10 cellular contexts compared by ENCODE assay signal in genomic region chr1:8860738-8861516, GRCh38. TPM values are rescaled to one million over a fixed set of nuclear protein-coding genes. Genes with fewer than 3 reads are reported as not detected.
A peak's percentile ranks its signal among the peaks of the same experiment; 100 is the strongest.
DNase-seq lines count a peak whose midpoint lies in the region; ATAC-seq and TF ChIP-seq lines count a peak whose summit lies in the region.
"Had no signal": no experiment of that assay in that cellular context is flagged by ENCODE, and none has a peak within 500 bp of the region (broad histone marks: within the 10 kb centered on the region; RNA-seq: fewer than 3 reads in every experiment).

No MANE protein-coding gene starts in this region.

- TF ChIP-seq CTCF in RWPE1 (conservative IDR thresholded peaks at IDR 0.05; ENCODE audit: low read depth): no peak
- no peak for TF ChIP-seq CTCF in dorsolateral prefrontal cortex (IDR thresholded peaks at IDR 0.05 in 54 of 56, conservative IDR thresholded peaks at IDR 0.05 in 2 of 56; ENCODE audit: low read depth in 1 of 56, partially characterized antibody in 56 of 56)

- peaks cover 15% of the 10 kb centered on the region for H3K4me1 Mint-ChIP-seq in activated naive CD4-positive, alpha-beta T cell treated with anti-CD3 and anti-CD28 coated beads, Interleukin-2, amount 50 U/mL, for 24 hours
- H3K4me1 Mint-ChIP-seq in immature natural killer cell: peaks cover 21 to 32% of the 10 kb centered on the region in 2 donors

- H3K9me3 ChIP-seq in subcutaneous abdominal adipose tissue (ENCODE audit: control insufficient read depth in 5 of 5, low read length in 5 of 5): no peaks in the 10 kb centered on the region

- intact Hi-C loops in dorsolateral prefrontal cortex (cut with DNase I): no loop called here

- H3K27me3 ChIP-seq in dorsolateral prefrontal cortex: no peaks in the 10 kb centered on the region
- H3K27me3 ChIP-seq in subcutaneous abdominal adipose tissue (ENCODE audit: control insufficient read depth in 5 of 5, insufficient read depth in 4 of 5, low read length in 5 of 5): no peaks in the 10 kb centered on the region

- H3K9me3 Mint-ChIP-seq in activated naive CD4-positive, alpha-beta T cell treated with anti-CD3 and anti-CD28 coated beads, Interleukin-2, amount 50 U/mL, for 24 hours: no peaks in the 10 kb centered on the region
- no peaks in the 10 kb centered on the region for H3K9me3 Mint-ChIP-seq in immature natural killer cell

- POLR2A ChIA-PET in RWPE1 (lab: Yijun Ruan, JAX; ENCODE audit: low non-redundant PET): interaction anchor here (0.6 to 0.8 kb wide), 2 partner anchors 13 to 265 kb away, joined by 3 to 12 read pairs; no protein-coding TSS in a partner anchor

- H3K4me1 ChIP-seq in subcutaneous abdominal adipose tissue (ENCODE audit: control insufficient read depth in 5 of 5, insufficient read depth in 5 of 5, low read length in 5 of 5): peaks cover 3 to 38% (median 31%) of the 10 kb centered on the region in 5 donors

- DNase-seq in activated naive CD4-positive, alpha-beta T cell (lab: John Stamatoyannopoulos, UW): no peak
- DNase-seq in RWPE1 (ENCODE audit: low spot score): no peak
- no peak for DNase-seq in dorsolateral prefrontal cortex
- DNase-seq in hippocampal formation (lab: John Stamatoyannopoulos, UW): no peak
- DNase-seq in immature natural killer cell: no peak
- DNase-seq: stimulated activated CD4-positive, alpha-beta T cell treated with anti-CD3 and anti-CD28 coated beads, Interleukin-15, amount 100 ng/mL, for 24 hours; T-helper 1 cell had no signal

- H3K36me3 ChIP-seq in subcutaneous abdominal adipose tissue (ENCODE audit: control insufficient read depth in 5 of 5, insufficient read depth in 5 of 5, low read length in 5 of 5): peaks cover 6 to 81% (median 67%) of the 10 kb centered on the region in 5 donors

- peak overlapping the region; percentile 55 for H3K27ac Mint-ChIP-seq in activated naive CD4-positive, alpha-beta T cell treated with anti-CD3 and anti-CD28 coated beads, Interleukin-2, amount 50 U/mL, for 24 hours
- H3K27ac Mint-ChIP-seq in immature natural killer cell: no peak overlapping the region

- H3K36me3 Mint-ChIP-seq in activated naive CD4-positive, alpha-beta T cell treated with anti-CD3 and anti-CD28 coated beads, Interleukin-2, amount 50 U/mL, for 24 hours: peaks cover 19% of the 10 kb centered on the region
- peaks cover 13 to 53% (median 14%) of the 10 kb centered on the region in 3 donors for H3K36me3 Mint-ChIP-seq in immature natural killer cell

- H3K9ac ChIP-seq in subcutaneous abdominal adipose tissue (ENCODE audit: low read length in 5 of 5): no peak overlapping the region

- H3K27ac ChIP-seq in RWPE1 (peak overlapping the region; percentile 68), dorsolateral prefrontal cortex (peak overlapping the region in 30 of 59 donors; percentile 0 to 69 (median 36)), subcutaneous abdominal adipose tissue (ENCODE audit: low read depth, low read length) (peak overlapping the region; percentile 18)

- H3K4me3 ChIP-seq in dorsolateral prefrontal cortex (no peak overlapping the region), subcutaneous abdominal adipose tissue (ENCODE audit: low read depth in 1 of 5, low read length in 5 of 5) (no peak overlapping the region)

- ATAC-seq in GM21528 (IDR thresholded peaks at IDR 0.05; ENCODE audit: low FRiP score, unreplicated experiment): no peak

- CTCF ChIA-PET in RWPE1 (lab: Yijun Ruan, JAX): interaction anchor here (0.6 to 1.2 kb wide), 3 partner anchors 13 to 171 kb away, joined by 3 to 6 read pairs (median 5); no protein-coding TSS in a partner anchor

- H3K27me3 Mint-ChIP-seq in activated naive CD4-positive, alpha-beta T cell treated with anti-CD3 and anti-CD28 coated beads, Interleukin-2, amount 50 U/mL, for 24 hours: no peaks in the 10 kb centered on the region
- peaks cover 0 to 1% (median 0%) of the 10 kb centered on the region in 3 donors for H3K27me3 Mint-ChIP-seq in immature natural killer cell (ENCODE audit: low read depth in 3 of 3)

- H3K4me3 Mint-ChIP-seq in activated naive CD4-positive, alpha-beta T cell treated with anti-CD3 and anti-CD28 coated beads, Interleukin-2, amount 50 U/mL, for 24 hours: peak overlapping the region; percentile 39
- no peak overlapping the region for H3K4me3 Mint-ChIP-seq in immature natural killer cell

RNA-seq across cellular contexts. Expression of gene ENO1, which starts 17.6 kb away (rescaled TPM):
- total RNA-seq in dorsolateral prefrontal cortex: 100 to 1,000 TPM; 469 to 938 (median 635) TPM
- polyA plus RNA-seq in immature natural killer cell: 100 to 1,000 TPM; 856 to 982 (median 955) TPM

RNA-seq across cellular contexts. Expression of gene RERE, which starts 43.5 kb away (rescaled TPM):
- total RNA-seq in dorsolateral prefrontal cortex: 100 to 1,000 TPM; 286 to 583 (median 367) TPM
- polyA plus RNA-seq in immature natural killer cell: 1 to 10 TPM; 3.8 to 5.9 (median 3.8) TPM

Comparison
In these comparisons a context has a peak if more than half of its experiments do, and no peak if none do; other contexts are left out.
1. H3K27ac ChIP-seq: peak in every context shown above with its lines; median percentile 68 in RWPE1; 36 in dorsolateral prefrontal cortex; 18 in subcutaneous abdominal adipose tissue.